ENCODE assay signal across 8 cellular contexts in genomic region chr1:51616903-51617708, GRCh38. TPM values are rescaled to one million over a fixed set of nuclear protein-coding genes. Genes with fewer than 3 reads are reported as not detected.
DNase-seq lines count a peak whose midpoint lies in the region; ATAC-seq and TF ChIP-seq lines count a peak whose summit lies in the region.

OSBPL9 (plus strand) TSS chr1:51617092; CDS start chr1:51617111, 19 bp downstream.

- peak within 1 kb of the TSS; percentile 85 to 96 for H3K27ac ChIP-seq in coronary artery
- peak within 1 kb of the TSS; percentile 61 to 83 for H3K27ac ChIP-seq in left lung

- H3K4me3 ChIP-seq in BJ (ENCODE audit: low read depth, low read length) (peak within 1 kb of the TSS; percentile 64), coronary artery (peak within 1 kb of the TSS; percentile 86), left lung (peak within 1 kb of the TSS; percentile 63 to 84)

- H3K36me3 Mint-ChIP-seq in activated CD4-positive, alpha-beta T cell treated with anti-CD3 and anti-CD28 coated beads, Interleukin-2, amount 10 ng/mL, durations not matched to agents 7 days and 5 days (ENCODE audit: low read depth) = peaks cover 3% of the 10 kb centered on the region

- H3K27me3 Mint-ChIP-seq in activated CD4-positive, alpha-beta T cell treated with anti-CD3 and anti-CD28 coated beads, Interleukin-2, amount 10 ng/mL, durations not matched to agents 7 days and 5 days = peaks cover 7% of the 10 kb centered on the region

- ATAC-seq in GM19328 (IDR thresholded peaks at IDR 0.05; ENCODE audit: unreplicated experiment) (peak; percentile 72), HG03520 (IDR thresholded peaks at IDR 0.05; ENCODE audit: unreplicated experiment) (peak; percentile 85), left lung (peak; percentile 97)

- DNase-seq in BJ (ENCODE audit: low read depth) = peak; percentile 42
- peak; percentile 91 for DNase-seq in NCI-H69 (lab: John Stamatoyannopoulos, UW)
- peak; percentile 92 for DNase-seq in activated CD4-positive, alpha-beta T cell treated with anti-CD3 and anti-CD28 coated beads, Interleukin-2, amount 10 ng/mL, durations not matched to agents 7 days and 5 days
- peak; percentile 95 for DNase-seq in coronary artery (ENCODE audit: low spot score)
- DNase-seq in left lung = peak; percentile 90 to 93
- peak; percentile 82 for DNase-seq in stimulated activated CD4-positive, alpha-beta T cell treated with anti-CD3 and anti-CD28 coated beads, Interleukin-2, amount 100 ng/mL, for 4 hours (ENCODE audit: low read depth)

- H3K27ac Mint-ChIP-seq in activated CD4-positive, alpha-beta T cell treated with anti-CD3 and anti-CD28 coated beads, Interleukin-2, amount 10 ng/mL, durations not matched to agents 7 days and 5 days = peak within 1 kb of the TSS; percentile 98

- H3K9me3 Mint-ChIP-seq in activated CD4-positive, alpha-beta T cell treated with anti-CD3 and anti-CD28 coated beads, Interleukin-2, amount 10 ng/mL, durations not matched to agents 7 days and 5 days = no peaks in the 10 kb centered on the region

- peaks cover 22% of the 10 kb centered on the region for H3K4me1 Mint-ChIP-seq in activated CD4-positive, alpha-beta T cell treated with anti-CD3 and anti-CD28 coated beads, Interleukin-2, amount 10 ng/mL, durations not matched to agents 7 days and 5 days

- H3K36me3 ChIP-seq in BJ (ENCODE audit: control insufficient read depth, insufficient read depth, low read length) (no peaks in the 10 kb centered on the region), left lung (no peaks in the 10 kb centered on the region)

- H3K9me3 ChIP-seq in left lung = no peaks in the 10 kb centered on the region

- intact Hi-C loops in left lung (cut with DNase I) = no loop called here

- peaks cover 18 to 57% of the 10 kb centered on the region in 2 donors for H3K4me1 ChIP-seq in left lung

- H3K27me3 ChIP-seq in BJ (ENCODE audit: control insufficient read depth, insufficient read depth, low read length) (no peaks in the 10 kb centered on the region), left lung (no peaks in the 10 kb centered on the region)

- POLR2A ChIA-PET in BJ (lab: Charles Lee) = interaction anchor here (0.5 kb wide), 1 partner anchor 64 kb away, joined by 7 read pairs; no protein-coding TSS in a partner anchor
- POLR2A ChIA-PET in activated CD4-positive, alpha-beta T cell treated with anti-CD3 and anti-CD28 coated beads, Interleukin-2, amount 10 ng/mL, durations not matched to agents 7 days and 5 days (lab: Charles Lee) = no interaction called here

- TF ChIP-seq CTCF in BJ (IDR thresholded peaks at IDR 0.05; ENCODE audit: insufficient read depth, low read depth, low read length) (no peak), coronary artery (IDR thresholded peaks at IDR 0.05) (no peak), left lung (IDR thresholded peaks at IDR 0.05) (no peak)

- peak within 1 kb of the TSS; percentile 99 for H3K4me3 Mint-ChIP-seq in activated CD4-positive, alpha-beta T cell treated with anti-CD3 and anti-CD28 coated beads, Interleukin-2, amount 10 ng/mL, durations not matched to agents 7 days and 5 days

- CTCF ChIA-PET in BJ (lab: Yijun Ruan, JAX) = interaction anchor here (1.0 to 1.9 kb wide), 3 partner anchors 10 to 342 kb away, joined by 3 to 7 read pairs (median 7); no protein-coding TSS in a partner anchor
- CTCF ChIA-PET in activated CD4-positive, alpha-beta T cell treated with anti-CD3 and anti-CD28 coated beads, Interleukin-2, amount 10 ng/mL, durations not matched to agents 7 days and 5 days (lab: Charles Lee) = interaction anchor here (0.6 to 1.1 kb wide), 3 partner anchors 16 to 419 kb away, joined by 3 to 5 read pairs (median 4); no protein-coding TSS in a partner anchor

RNA-seq across cellular contexts. Expression of gene OSBPL9, which starts in this region (rescaled TPM):
- 68.3 and 86.5 TPM in 2 replicates for polyA plus RNA-seq in BJ (2011; rRNA removed)
- polyA minus RNA-seq in BJ (2011; rRNA and poly(A)+ RNA removed) = 67.7 and 109 TPM in 2 replicates
- total RNA-seq in activated CD4-positive, alpha-beta T cell treated with anti-CD3 and anti-CD28 coated beads, Interleukin-2, amount 10 ng/mL, durations not matched to agents 7 days and 5 days = 10 to 100 TPM; 44.0 to 46.7 TPM
- total RNA-seq in left lung = 10 to 100 TPM; 63.1 to 73.3 TPM

Comparison
In these comparisons a context has a peak if more than half of its experiments do, and no peak if none do; other contexts are left out.
1. Peak in every context shown above with its lines: DNase-seq, ATAC-seq, H3K4me3 ChIP-seq and H3K27ac ChIP-seq.
2. DNase-seq: peak in every context shown above with its lines; median percentile 95 in coronary artery; 92 in activated CD4-positive, alpha-beta T cell treated with anti-CD3 and anti-CD28 coated beads, Interleukin-2, amount 10 ng/mL, durations not matched to agents 7 days and 5 days; 92 in left lung; 91 in NCI-H69; 82 in stimulated activated CD4-positive, alpha-beta T cell treated with anti-CD3 and anti-CD28 coated beads, Interleukin-2, amount 100 ng/mL, for 4 hours; 42 in BJ.